In the genomic region with DNA sequence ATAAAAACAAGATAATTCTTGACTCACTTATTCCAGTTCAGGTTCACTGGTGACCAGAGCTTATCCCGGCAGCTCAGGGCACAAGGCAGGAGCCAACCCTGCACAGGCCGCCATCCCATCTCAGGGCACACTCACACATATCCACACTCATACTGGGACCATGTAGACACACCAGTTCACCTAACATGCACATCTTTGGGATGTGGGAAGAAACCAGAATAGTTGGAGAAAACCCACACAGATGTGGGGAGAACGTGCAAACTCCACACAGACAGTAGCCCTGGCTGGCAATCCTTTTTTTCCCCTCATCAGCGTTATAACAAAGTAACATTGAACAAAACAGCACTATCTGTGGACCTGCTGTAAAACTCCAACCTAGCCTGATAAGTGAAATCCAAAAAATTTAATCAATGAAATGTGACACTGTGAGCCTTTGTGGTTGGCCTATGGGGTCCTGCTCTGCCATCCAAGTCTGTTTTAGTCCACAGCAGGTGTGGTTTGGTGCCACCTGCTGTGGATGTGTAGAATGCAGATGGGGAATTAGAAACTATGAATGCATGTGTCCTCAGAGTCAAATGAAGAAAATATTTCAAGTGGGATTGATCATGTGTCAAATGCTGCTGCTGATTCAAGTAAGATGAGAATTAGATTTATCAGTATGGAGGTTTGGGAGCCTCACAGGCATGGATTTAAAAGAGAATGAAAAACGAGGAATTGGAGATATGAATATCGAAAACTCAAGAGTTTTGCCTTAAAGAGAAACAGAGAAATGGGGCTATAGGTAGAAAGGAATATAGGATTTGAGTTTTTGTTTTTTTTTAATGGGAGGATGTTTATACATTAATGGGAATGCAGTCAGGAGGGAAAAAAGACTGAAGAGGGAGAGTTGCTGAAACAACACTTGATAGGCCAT, we compare ENCODE assay signal across 8 cellular contexts. TPM values are rescaled to one million over a fixed set of nuclear protein-coding genes. Genes with fewer than 3 reads are reported as not detected.
DNase-seq lines count a peak whose midpoint lies in the region; ATAC-seq, FAIRE-seq and TF ChIP-seq lines count a peak whose summit lies in the region.

No MANE protein-coding gene starts in this region.

- POLR2A ChIA-PET in activated CD8-positive, alpha-beta T cell treated with anti-CD3 and anti-CD28 coated beads, Interleukin-2, amount 10 ng/mL, durations not matched to agents 7 days and 5 days (lab: Charles Lee) = no interaction called here

- DNase-seq in AG09319 (ENCODE audit: extremely low read depth, low read depth) = no peak
- DNase-seq in GM12891 (ENCODE audit: insufficient read length, low spot score) = no peak
- DNase-seq in NCI-H510A treated with DMSO at 0.1 percent for 48 hours (lab: John Stamatoyannopoulos, UW) = peak; percentile 57
- peak; percentile 60 for DNase-seq in activated CD8-positive, alpha-beta T cell treated with anti-CD3 and anti-CD28 coated beads, Interleukin-2, amount 10 ng/mL, durations not matched to agents 7 days and 5 days
- DNase-seq in esophagus squamous epithelium (lab: John Stamatoyannopoulos, UW) = no peak
- peak; percentile 74 for DNase-seq in neural progenitor cell (ENCODE audit: low spot score)
- no peak for DNase-seq in aorta

- CTCF ChIA-PET in activated CD8-positive, alpha-beta T cell treated with anti-CD3 and anti-CD28 coated beads, Interleukin-2, amount 10 ng/mL, durations not matched to agents 7 days and 5 days (lab: Charles Lee) = interaction anchor here (0.9 to 1.8 kb wide), 6 partner anchors 24 to 196 kb away, joined by 3 to 6 read pairs (median 4); no protein-coding TSS in a partner anchor

- intact Hi-C loops in esophagus squamous epithelium (cut with DNase I) = no loop called here
- intact Hi-C loops in aorta (cut with DNase I) = no loop called here

- no peak overlapping the region for H3K27ac ChIP-seq in esophagus squamous epithelium
- H3K27ac ChIP-seq in neural progenitor cell = no peak overlapping the region
- no peak overlapping the region for H3K27ac ChIP-seq in aorta (ENCODE audit: low read depth in 1 of 2, low read length in 2 of 2)

- H3K27me3 Mint-ChIP-seq in activated CD8-positive, alpha-beta T cell treated with anti-CD3 and anti-CD28 coated beads, Interleukin-2, amount 10 ng/mL, durations not matched to agents 7 days and 5 days (ENCODE audit: low read depth) = no peaks in the 10 kb centered on the region
- peaks cover 2% of the 10 kb centered on the region for H3K27me3 Mint-ChIP-seq in neural progenitor cell (ENCODE audit: insufficient read depth, low read depth)

- WGBS in esophagus squamous epithelium, 2 donors = 82 to 92% methylated on average over 5 to 6 of the region's 6 CpGs
- WGBS in aorta, 2 donors = 77 to 78% methylated on average over 6 of the region's 6 CpGs

- H2AFZ ChIP-seq in neural progenitor cell (replicated peaks) = no peak overlapping the region

- ATAC-seq in HG03045 (IDR thresholded peaks at IDR 0.05; ENCODE audit: unreplicated experiment) (peak; percentile 62), aorta (ENCODE audit: low FRiP score) (peak; percentile 63)
- peak; percentile 74 for ATAC-seq in activated CD8-positive, alpha-beta T cell treated with anti-CD3 and anti-CD28 coated beads, Interleukin-2, amount 10 ng/mL, durations not matched to agents 7 days and 5 days

- H3K9me3 ChIP-seq in esophagus squamous epithelium = no peaks in the 10 kb centered on the region
- H3K9me3 ChIP-seq in neural progenitor cell (ENCODE audit: low read depth) = no peaks in the 10 kb centered on the region
- H3K9me3 ChIP-seq in aorta (ENCODE audit: control insufficient read depth, low read length) = no peaks in the 10 kb centered on the region

- peak overlapping the region; percentile 24 for H3K27ac Mint-ChIP-seq in activated CD8-positive, alpha-beta T cell treated with anti-CD3 and anti-CD28 coated beads, Interleukin-2, amount 10 ng/mL, durations not matched to agents 7 days and 5 days
- no peak overlapping the region for H3K27ac Mint-ChIP-seq in neural progenitor cell

- H3K27me3 ChIP-seq in esophagus squamous epithelium (no peaks in the 10 kb centered on the region), neural progenitor cell (no peaks in the 10 kb centered on the region), aorta (ENCODE audit: control insufficient read depth in 1 of 2, insufficient read depth in 2 of 2, low read length in 1 of 2) (no peaks in the 10 kb centered on the region)

- no peaks in the 10 kb centered on the region for H4K20me1 ChIP-seq in neural progenitor cell (ENCODE audit: low read depth)

- TF ChIP-seq POLR2A in GM12891 (IDR thresholded peaks at IDR 0.05; ENCODE audit: low read depth, low read length) (no peak), esophagus squamous epithelium (IDR thresholded peaks at IDR 0.05) (no peak)

- peaks cover 34% of the 10 kb centered on the region for H3F3A ChIP-seq in neural progenitor cell (ENCODE audit: low read depth)

- H3K4me3 ChIP-seq in esophagus squamous epithelium (no peak overlapping the region), neural progenitor cell (no peak overlapping the region), aorta (ENCODE audit: low read length in 2 of 2) (no peak overlapping the region)

- no peak overlapping the region for H3K4me3 Mint-ChIP-seq in activated CD8-positive, alpha-beta T cell treated with anti-CD3 and anti-CD28 coated beads, Interleukin-2, amount 10 ng/mL, durations not matched to agents 7 days and 5 days
- no peak overlapping the region for H3K4me3 Mint-ChIP-seq in neural progenitor cell

- H3K4me2 ChIP-seq in neural progenitor cell = no peak overlapping the region

- H3K36me3 ChIP-seq in esophagus squamous epithelium = peaks cover 0 to 99% (median 13%) of the 10 kb centered on the region in 3 donors
- peaks cover 34% of the 10 kb centered on the region for H3K36me3 ChIP-seq in neural progenitor cell
- H3K36me3 ChIP-seq in aorta (ENCODE audit: control insufficient read depth in 1 of 2, insufficient read depth in 2 of 2, low read length in 1 of 2) = peaks cover 5 to 7% of the 10 kb centered on the region in 2 donors

- no peaks in the 10 kb centered on the region for H3K4me1 ChIP-seq in esophagus squamous epithelium
- no peaks in the 10 kb centered on the region for H3K4me1 ChIP-seq in neural progenitor cell
- H3K4me1 ChIP-seq in aorta (ENCODE audit: control insufficient read depth in 1 of 2, insufficient read depth in 2 of 2, low read length in 2 of 2) = peaks cover 2 to 3% of the 10 kb centered on the region in 2 donors

- FAIRE-seq in GM12891 (lab: Jason Lieb, UNC) = peak; percentile 92

- no peaks in the 10 kb centered on the region for H3K4me1 Mint-ChIP-seq in activated CD8-positive, alpha-beta T cell treated with anti-CD3 and anti-CD28 coated beads, Interleukin-2, amount 10 ng/mL, durations not matched to agents 7 days and 5 days (ENCODE audit: low read depth)
- H3K4me1 Mint-ChIP-seq in neural progenitor cell = peaks cover 4% of the 10 kb centered on the region

- no peak overlapping the region for H3K9ac ChIP-seq in neural progenitor cell

- TF ChIP-seq CTCF in AG09319 (IDR thresholded peaks at IDR 0.05; ENCODE audit: low read depth, low read length) = peak; percentile 68
- TF ChIP-seq CTCF in esophagus squamous epithelium (IDR thresholded peaks at IDR 0.05) = peak; percentile 23 to 76 (median 66)
- peak; percentile 84 for TF ChIP-seq CTCF in neural progenitor cell (IDR thresholded peaks at IDR 0.05)

- peaks cover 60% of the 10 kb centered on the region for H3K36me3 Mint-ChIP-seq in activated CD8-positive, alpha-beta T cell treated with anti-CD3 and anti-CD28 coated beads, Interleukin-2, amount 10 ng/mL, durations not matched to agents 7 days and 5 days (ENCODE audit: low read depth)
- peaks cover 28% of the 10 kb centered on the region for H3K36me3 Mint-ChIP-seq in neural progenitor cell

- H3K79me2 ChIP-seq in neural progenitor cell (ENCODE audit: low read depth) = no peaks in the 10 kb centered on the region

- H3K9me3 Mint-ChIP-seq in activated CD8-positive, alpha-beta T cell treated with anti-CD3 and anti-CD28 coated beads, Interleukin-2, amount 10 ng/mL, durations not matched to agents 7 days and 5 days (ENCODE audit: insufficient read depth) = no peaks in the 10 kb centered on the region
- H3K9me3 Mint-ChIP-seq in neural progenitor cell = no peaks in the 10 kb centered on the region

TF ChIP-seq in GM12891, 5 proteins besides CTCF, POLR2A, EP300 and RAD21:
- TF ChIP-seq POLR2AphosphoS5 (IDR thresholded peaks at IDR 0.05; ENCODE audit: low read depth, low read length) = no peak
- TF ChIP-seq POU2F2 (IDR thresholded peaks at IDR 0.05; ENCODE audit: low read depth, low read length) = 0 out of 2 replicates have a peak, but pooled peaks have one; percentile 41

RNA-seq across cellular contexts. Expression of a gene that starts 47.0 kb away (rescaled TPM):
- 88.3 TPM for polyA plus RNA-seq in GM12891 (2012; ENCODE audit: low read depth, missing spikeins)
- total RNA-seq in activated CD8-positive, alpha-beta T cell treated with anti-CD3 and anti-CD28 coated beads, Interleukin-2, amount 10 ng/mL, durations not matched to agents 7 days and 5 days = 100 to 1,000 TPM; 161 to 164 TPM
- total RNA-seq in esophagus squamous epithelium (100 to 1,000 TPM in 2 of 4 donors, 10 to 100 TPM in 2; 70.1 to 110 (median 99.5) TPM), neural progenitor cell (ENCODE audit: low replicate concordance) (78.6 and 126 TPM in 2 replicates), aorta (100 to 1,000 TPM; 171 to 188 TPM)
- 100 to 1,000 TPM; 166 to 422 TPM for polyA plus RNA-seq in aorta

Comparison
In these comparisons a context has a peak if more than half of its experiments do, and no peak if none do; other contexts are left out.
1. DNase-seq: peak in NCI-H510A treated with DMSO at 0.1 percent for 48 hours (single experiment), activated CD8-positive, alpha-beta T cell treated with anti-CD3 and anti-CD28 coated beads, Interleukin-2, amount 10 ng/mL, durations not matched to agents 7 days and 5 days (single experiment) and neural progenitor cell (single experiment); none in AG09319 (single experiment), GM12891 (single experiment), esophagus squamous epithelium (single experiment) and aorta (0 of 2).
2. Peak in every context shown above with its lines, with median percentiles within 50 percentile points of each other: CTCF ChIP-seq and ATAC-seq.